ENCODE assay signal across 22 cellular contexts in genomic region chr14:58701156-58701555, GRCh38.
DNase-seq lines count a peak whose midpoint lies in the region; ATAC-seq and TF ChIP-seq lines count a peak whose summit lies in the region.
"Had no signal": no experiment of that assay in that cellular context is flagged by ENCODE, and none has a peak within 500 bp of the region (broad histone marks: within the 10 kb centered on the region; RNA-seq: fewer than 3 reads in every experiment).

No MANE protein-coding gene starts in this region.

- TF ChIP-seq CTCF in type B pancreatic cell (conservative IDR thresholded peaks at IDR 0.05) = no peak

- no peak overlapping the region for H3K27ac Mint-ChIP-seq in type B pancreatic cell
- H3K27ac Mint-ChIP-seq: CD4-positive, alpha-beta memory T cell had no signal

- no peaks in the 10 kb centered on the region for H3K9me3 Mint-ChIP-seq in type B pancreatic cell
- H3K9me3 Mint-ChIP-seq: CD4-positive, alpha-beta memory T cell had no signal

- H3K4me3 Mint-ChIP-seq in type B pancreatic cell = no peak overlapping the region
- H3K4me3 Mint-ChIP-seq: CD4-positive, alpha-beta memory T cell had no signal

- H3K36me3 Mint-ChIP-seq in type B pancreatic cell = no peaks in the 10 kb centered on the region
- H3K36me3 Mint-ChIP-seq: CD4-positive, alpha-beta memory T cell had no signal

- no peaks in the 10 kb centered on the region for H3K27me3 Mint-ChIP-seq in type B pancreatic cell

- no peak for ATAC-seq in HG02852 (IDR thresholded peaks at IDR 0.05; ENCODE audit: unreplicated experiment)
- ATAC-seq: A549, PC-3 had no signal

- H3K4me1 Mint-ChIP-seq in type B pancreatic cell (ENCODE audit: unreplicated experiment) = peaks cover 61% of the 10 kb centered on the region
- H3K4me1 Mint-ChIP-seq: CD4-positive, alpha-beta memory T cell had no signal

- DNase-seq in Ammon's horn (ENCODE audit: low spot score) = peak; percentile 49
- peak; percentile 10 for DNase-seq in DMS 273 treated with DMSO at 0.1 percent for 48 hours (lab: John Stamatoyannopoulos, UW)
- peak; percentile 92 for DNase-seq in cerebellar cortex (ENCODE audit: low spot score)
- DNase-seq in medulla oblongata (ENCODE audit: extremely low spot score) = peak; percentile 51
- DNase-seq in type B pancreatic cell (ENCODE audit: extremely low spot score, unreplicated experiment) = no peak
- DNase-seq in MV-4-11 (lab: John Stamatoyannopoulos, UW) = no peak
- DNase-seq: AML-193; Caco-2; CD4-positive, alpha-beta memory T cell; DMS79 treated with DMSO at 0.1 percent for 48 hours; GM23248; H7; KBM-7; NCI-H1105 treated with DMSO at 0.1 percent for 48 hours; NCI-H146; NCI-H2029 treated with DMSO at 0.1 percent for 48 hours; NCI-H526; NCI-H82; NK-92 treated with Interleukin-12 subunit alpha and Interleukin-12 subunit beta, amount 100 ng/mL, for 24 hours; PC-3 had no signal

Comparison
In these comparisons a context has a peak if more than half of its experiments do, and no peak if none do; other contexts are left out.
1. DNase-seq: peak in Ammon's horn (single experiment), DMS 273 treated with DMSO at 0.1 percent for 48 hours (single experiment), cerebellar cortex (single experiment) and medulla oblongata (single experiment); none in type B pancreatic cell (single experiment) and MV-4-11 (single experiment).